In genomic region chr10:29448125-29448524, GRCh38 we compare ENCODE assay signal across 12 cellular contexts.
"Had no signal": no experiment of that assay in that cellular context is flagged by ENCODE, and none has a peak within 500 bp of the region (broad histone marks: within the 10 kb centered on the region; RNA-seq: fewer than 3 reads in every experiment).

No MANE protein-coding gene starts in this region.

- H3K4me3 Mint-ChIP-seq: activated naive CD4-positive, alpha-beta T cell treated with anti-CD3 and anti-CD28 coated beads, Interleukin-2, amount 10 ng/mL, durations not matched to agents 7 days and 5 days; natural killer cell treated with Interleukin-12 subunit alpha and Interleukin-12 subunit beta and Interleukin-15 and Interleukin-18, amount 100 ng/mL, for 72 hours had no signal

- H3K27ac Mint-ChIP-seq: activated naive CD4-positive, alpha-beta T cell treated with anti-CD3 and anti-CD28 coated beads, Interleukin-2, amount 10 ng/mL, durations not matched to agents 7 days and 5 days; progenitor cell of endocrine pancreas had no signal

- H3K36me3 Mint-ChIP-seq: activated naive CD4-positive, alpha-beta T cell treated with anti-CD3 and anti-CD28 coated beads, Interleukin-2, amount 10 ng/mL, durations not matched to agents 7 days and 5 days; natural killer cell treated with Interleukin-12 subunit alpha and Interleukin-12 subunit beta and Interleukin-15 and Interleukin-18, amount 100 ng/mL, for 72 hours had no signal

- DNase-seq: activated CD4-positive, alpha-beta T cell treated with anti-CD3 and anti-CD28 coated beads, Interleukin-2, amount 50 U/mL, for 1 hour; activated naive CD4-positive, alpha-beta T cell treated with anti-CD3 and anti-CD28 coated beads, Interleukin-2, amount 10 ng/mL, durations not matched to agents 7 days and 5 days; activated T-cell treated with anti-CD3 and anti-CD28 coated beads for 4 hours; cortex of kidney; effector CD4-positive, alpha-beta T cell; esophagus squamous epithelium; hypothalamus; right lobe of liver; T-helper 9 cell had no signal

- H3K27me3 ChIP-seq: cardiac muscle cell, esophagus squamous epithelium, right lobe of liver had no signal

- H3K4me3 ChIP-seq: cardiac muscle cell, esophagus squamous epithelium, right lobe of liver had no signal

- H3K36me3 ChIP-seq: cardiac muscle cell, esophagus squamous epithelium, right lobe of liver had no signal

- H3K4me1 ChIP-seq: right lobe of liver had no signal

- H3K9me3 ChIP-seq: esophagus squamous epithelium, right lobe of liver had no signal

- H3K27me3 Mint-ChIP-seq: activated naive CD4-positive, alpha-beta T cell treated with anti-CD3 and anti-CD28 coated beads, Interleukin-2, amount 10 ng/mL, durations not matched to agents 7 days and 5 days; natural killer cell treated with Interleukin-12 subunit alpha and Interleukin-12 subunit beta and Interleukin-15 and Interleukin-18, amount 100 ng/mL, for 72 hours had no signal

- H3K27ac ChIP-seq: cardiac muscle cell, esophagus squamous epithelium, right lobe of liver had no signal

- H3K9me3 Mint-ChIP-seq: activated naive CD4-positive, alpha-beta T cell treated with anti-CD3 and anti-CD28 coated beads, Interleukin-2, amount 10 ng/mL, durations not matched to agents 7 days and 5 days; natural killer cell treated with Interleukin-12 subunit alpha and Interleukin-12 subunit beta and Interleukin-15 and Interleukin-18, amount 100 ng/mL, for 72 hours had no signal
